ENCODE assay signal across 2 cellular contexts in the genomic region with DNA sequence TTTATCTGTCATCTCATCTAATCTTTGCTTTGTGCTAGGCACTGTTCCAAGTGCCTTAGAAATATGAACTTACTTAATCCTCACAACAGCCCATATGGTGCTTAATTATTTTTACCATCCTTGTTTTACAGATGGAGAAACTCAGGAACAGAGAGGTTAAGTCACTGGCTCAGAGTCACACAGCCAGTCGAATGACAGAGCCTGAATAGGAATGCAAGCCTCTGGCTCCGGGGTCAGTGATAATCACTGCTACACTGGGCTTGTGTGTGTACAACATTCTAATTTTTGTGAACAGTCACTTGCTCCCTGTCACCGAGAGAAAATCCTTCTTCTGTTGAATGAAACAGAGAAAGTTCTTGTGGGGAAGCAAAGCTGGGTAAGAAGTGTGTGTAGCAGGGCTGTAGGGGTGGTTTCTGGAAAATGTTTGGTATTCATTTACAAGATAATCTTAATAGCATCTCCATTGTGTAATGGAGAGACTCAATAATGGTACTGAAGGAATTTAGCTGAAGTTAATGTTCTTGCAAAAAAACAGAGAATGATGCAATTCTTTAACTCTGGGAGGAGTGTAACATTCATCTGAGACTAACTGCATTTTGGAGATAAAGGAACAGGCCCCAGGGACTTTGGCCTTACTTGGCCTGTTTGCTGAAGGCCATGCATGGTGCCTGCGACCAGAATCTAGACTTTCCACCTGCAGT.
TF ChIP-seq lines count a peak whose summit lies in the region.

No MANE protein-coding gene starts in this region.

TF ChIP-seq in H1, 55 proteins besides CTCF, POLR2A, EP300 and RAD21 (continues in another document):
- TF ChIP-seq SRF (IDR thresholded peaks at IDR 0.05; ENCODE audit: low read depth, low read length) (no peak), ATF2 (IDR thresholded peaks at IDR 0.05; ENCODE audit: low read length) (no peak), SUZ12 (IDR thresholded peaks at IDR 0.05; ENCODE audit: low read length) (no peak), CTBP2 (IDR thresholded peaks at IDR 0.05; ENCODE audit: borderline replicate concordance, insufficient read depth, insufficient read length, low read length) (no peak), HDAC2 (IDR thresholded peaks at IDR 0.05; ENCODE audit: borderline replicate concordance in 1 of 2, low read depth in 2 of 2, low read length in 2 of 2) (peak in 1 of 2 experiments; percentile 82; a peak in 1 of 4 replicates), SIRT6 (IDR thresholded peaks at IDR 0.05; ENCODE audit: low read length) (no peak), EGR1 (IDR thresholded peaks at IDR 0.05; ENCODE audit: borderline replicate concordance, low read depth, low read length) (no peak), JUN (IDR thresholded peaks at IDR 0.05; ENCODE audit: low read depth, low read length) (no peak), KDM1A (IDR thresholded peaks at IDR 0.05; ENCODE audit: borderline replicate concordance, low read length) (peak; percentile 91), ZNF274 (IDR thresholded peaks at IDR 0.05; ENCODE audit: borderline replicate concordance, extremely low read depth, low read length) (no peak), TBP (IDR thresholded peaks at IDR 0.05; ENCODE audit: low read depth, low read length) (no peak), SP2 (IDR thresholded peaks at IDR 0.05; ENCODE audit: low read length) (no peak), CEBPB (IDR thresholded peaks at IDR 0.05; ENCODE audit: low read depth, low read length) (peak; percentile 46; the same call in 1 of the 2 replicates), RNF2 (IDR thresholded peaks at IDR 0.05; ENCODE audit: borderline replicate concordance, low read depth, low read length, missing control alignments, poor library complexity, severe bottlenecking) (no peak)

TF ChIP-seq in HepG2, 621 proteins besides CTCF, POLR2A, EP300 and RAD21:
- TF ChIP-seq NPAS2 (CRISPR knock-in tag; IDR thresholded peaks at IDR 0.05; ENCODE audit: borderline replicate concordance) (no peak), PAXIP1 (CRISPR knock-in tag; conservative IDR thresholded peaks at IDR 0.05) (no peak), DPF2 (CRISPR knock-in tag; IDR thresholded peaks at IDR 0.05; ENCODE audit: borderline replicate concordance, low read depth) (no peak), LBX2 (CRISPR knock-in tag; IDR thresholded peaks at IDR 0.05; ENCODE audit: borderline replicate concordance) (no peak), ZNF768 (CRISPR knock-in tag; IDR thresholded peaks at IDR 0.05) (peak; percentile 49; the same call in 1 of the 2 replicates), HDAC1 (CRISPR knock-in tag; IDR thresholded peaks at IDR 0.05) (no peak)
- TF ChIP-seq, protein P1, sequence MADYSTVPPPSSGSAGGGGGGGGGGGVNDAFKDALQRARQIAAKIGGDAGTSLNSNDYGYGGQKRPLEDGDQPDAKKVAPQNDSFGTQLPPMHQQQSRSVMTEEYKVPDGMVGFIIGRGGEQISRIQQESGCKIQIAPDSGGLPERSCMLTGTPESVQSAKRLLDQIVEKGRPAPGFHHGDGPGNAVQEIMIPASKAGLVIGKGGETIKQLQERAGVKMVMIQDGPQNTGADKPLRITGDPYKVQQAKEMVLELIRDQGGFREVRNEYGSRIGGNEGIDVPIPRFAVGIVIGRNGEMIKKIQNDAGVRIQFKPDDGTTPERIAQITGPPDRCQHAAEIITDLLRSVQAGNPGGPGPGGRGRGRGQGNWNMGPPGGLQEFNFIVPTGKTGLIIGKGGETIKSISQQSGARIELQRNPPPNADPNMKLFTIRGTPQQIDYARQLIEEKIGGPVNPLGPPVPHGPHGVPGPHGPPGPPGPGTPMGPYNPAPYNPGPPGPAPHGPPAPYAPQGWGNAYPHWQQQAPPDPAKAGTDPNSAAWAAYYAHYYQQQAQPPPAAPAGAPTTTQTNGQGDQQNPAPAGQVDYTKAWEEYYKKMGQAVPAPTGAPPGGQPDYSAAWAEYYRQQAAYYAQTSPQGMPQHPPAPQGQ (CRISPR knock-in tag; IDR thresholded peaks at IDR 0.05; ENCODE audit: borderline replicate concordance), result no peak
- TF ChIP-seq, protein P2, sequence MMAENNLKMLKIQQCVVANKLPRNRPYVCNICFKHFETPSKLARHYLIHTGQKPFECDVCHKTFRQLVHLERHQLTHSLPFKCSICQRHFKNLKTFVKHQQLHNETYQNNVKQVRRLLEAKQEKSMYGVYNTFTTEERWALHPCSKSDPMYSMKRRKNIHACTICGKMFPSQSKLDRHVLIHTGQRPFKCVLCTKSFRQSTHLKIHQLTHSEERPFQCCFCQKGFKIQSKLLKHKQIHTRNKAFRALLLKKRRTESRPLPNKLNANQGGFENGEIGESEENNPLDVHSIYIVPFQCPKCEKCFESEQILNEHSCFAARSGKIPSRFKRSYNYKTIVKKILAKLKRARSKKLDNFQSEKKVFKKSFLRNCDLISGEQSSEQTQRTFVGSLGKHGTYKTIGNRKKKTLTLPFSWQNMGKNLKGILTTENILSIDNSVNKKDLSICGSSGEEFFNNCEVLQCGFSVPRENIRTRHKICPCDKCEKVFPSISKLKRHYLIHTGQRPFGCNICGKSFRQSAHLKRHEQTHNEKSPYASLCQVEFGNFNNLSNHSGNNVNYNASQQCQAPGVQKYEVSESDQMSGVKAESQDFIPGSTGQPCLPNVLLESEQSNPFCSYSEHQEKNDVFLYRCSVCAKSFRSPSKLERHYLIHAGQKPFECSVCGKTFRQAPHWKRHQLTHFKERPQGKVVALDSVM (CRISPR knock-in tag; IDR thresholded peaks at IDR 0.05), result no peak
